Comparison of ENCODE assay signal across 9 cellular contexts in genomic region chr18:2848145-2848878, GRCh38. TPM values are rescaled to one million over a fixed set of nuclear protein-coding genes. Genes with fewer than 3 reads are reported as not detected.
A peak's percentile ranks its signal among the peaks of the same experiment; 100 is the strongest.
DNase-seq lines count a peak whose midpoint lies in the region; ATAC-seq and TF ChIP-seq lines count a peak whose summit lies in the region.
"Had no signal": no experiment of that assay in that cellular context is flagged by ENCODE, and none has a peak within 500 bp of the region (broad histone marks: within the 10 kb centered on the region; RNA-seq: fewer than 3 reads in every experiment).

No MANE protein-coding gene starts in this region.

- peaks cover 56% of the 10 kb centered on the region for H3K27me3 Mint-ChIP-seq in CD8-positive, alpha-beta T cell (ENCODE audit: low read depth)

- no peak for TF ChIP-seq CTCF in CD8-positive, alpha-beta T cell (IDR thresholded peaks at IDR 0.05)
- no peak for TF ChIP-seq CTCF in fibroblast of lung (conservative IDR thresholded peaks at IDR 0.05 in 1 of 2, IDR thresholded peaks at IDR 0.05 in 1 of 2; ENCODE audit: low read depth in 1 of 2, low read length in 2 of 2)

- no peak overlapping the region for H3K27ac Mint-ChIP-seq in CD8-positive, alpha-beta T cell

- H2AFZ ChIP-seq in fibroblast of lung (ENCODE audit: low read length), result no peak overlapping the region

- ATAC-seq in CD8-positive, alpha-beta T cell, result no peak
- ATAC-seq in GM21786 (IDR thresholded peaks at IDR 0.05; ENCODE audit: unreplicated experiment), result no peak
- ATAC-seq in GM18858 (IDR thresholded peaks at IDR 0.05; ENCODE audit: unreplicated experiment), result no peak
- ATAC-seq in GM18505 (IDR thresholded peaks at IDR 0.05; ENCODE audit: unreplicated experiment), result no peak
- ATAC-seq in HG03342 (IDR thresholded peaks at IDR 0.05; ENCODE audit: unreplicated experiment), result no peak

- H3K9me3 ChIP-seq in CD8-positive, alpha-beta T cell (ENCODE audit: low read length), result no peaks in the 10 kb centered on the region
- H3K9me3 ChIP-seq in NT2/D1 (ENCODE audit: insufficient read depth, low read length) (no peaks in the 10 kb centered on the region), fibroblast of lung (ENCODE audit: control insufficient read depth, insufficient read depth, low read depth, low read length) (no peaks in the 10 kb centered on the region)
- H3K9me3 ChIP-seq: MG63 had no signal

- no peaks in the 10 kb centered on the region for H3K36me3 Mint-ChIP-seq in CD8-positive, alpha-beta T cell

- POLR2A ChIA-PET in CD8-positive, alpha-beta T cell (lab: Charles Lee), result no interaction called here

- CTCF ChIA-PET in CD8-positive, alpha-beta T cell (lab: Charles Lee), result no interaction called here

- no peaks in the 10 kb centered on the region for H3K79me2 ChIP-seq in fibroblast of lung (ENCODE audit: control insufficient read depth, insufficient read depth, low read length)

- H3K4me3 Mint-ChIP-seq in CD8-positive, alpha-beta T cell, result peak overlapping the region; percentile 84

- H3K27me3 ChIP-seq in CD8-positive, alpha-beta T cell (ENCODE audit: insufficient read depth, low read length), result peaks cover 6% of the 10 kb centered on the region
- H3K27me3 ChIP-seq in NT2/D1 (ENCODE audit: insufficient read depth, insufficient read length) (no peaks in the 10 kb centered on the region), fibroblast of lung (ENCODE audit: control insufficient read depth, insufficient read depth, low read length) (peaks cover 36% of the 10 kb centered on the region)

- DNase-seq in CD8-positive, alpha-beta T cell, result no peak
- DNase-seq in NT2/D1 (ENCODE audit: low read depth, low spot score), result no peak
- DNase-seq in fibroblast of lung (ENCODE audit: low read depth in 2 of 2), result peak in 1 of 2 donors; percentile 20
- DNase-seq in pons (ENCODE audit: low spot score), result peak; percentile 91

- H3K4me2 ChIP-seq in fibroblast of lung (ENCODE audit: extremely low read depth, insufficient read depth, low read length), result peak overlapping the region; percentile 37

- peaks cover 9% of the 10 kb centered on the region for H3K4me1 ChIP-seq in CD8-positive, alpha-beta T cell (ENCODE audit: insufficient read depth, low read length)
- H3K4me1 ChIP-seq in NT2/D1 (ENCODE audit: insufficient read depth, insufficient read length) (peaks cover 2% of the 10 kb centered on the region), fibroblast of lung (ENCODE audit: control insufficient read depth, extremely low read depth, insufficient read depth, low read length) (peaks cover 4% of the 10 kb centered on the region)

- H3K9me3 Mint-ChIP-seq in CD8-positive, alpha-beta T cell, result no peaks in the 10 kb centered on the region

- H3K4me3 ChIP-seq in CD8-positive, alpha-beta T cell (ENCODE audit: low read depth, low read length), result peak overlapping the region; percentile 51
- H3K4me3 ChIP-seq in NT2/D1 (ENCODE audit: insufficient read length, low read depth), result peak overlapping the region; percentile 71
- peak overlapping the region in 3 of 4 experiments; percentile 2 to 57 (median 37) for H3K4me3 ChIP-seq in fibroblast of lung (replicated peaks in 1 of 4; ENCODE audit: control extremely low read depth in 1 of 4, insufficient read depth in 1 of 4, low read depth in 3 of 4, low read length in 4 of 4)

- TF ChIP-seq POLR2A in GM18505 (IDR thresholded peaks at IDR 0.05; ENCODE audit: borderline replicate concordance, extremely low read depth, insufficient read depth, insufficient read length), result no peak

- no peaks in the 10 kb centered on the region for H3K36me3 ChIP-seq in CD8-positive, alpha-beta T cell (ENCODE audit: insufficient read depth, low read length)
- peaks cover 41% of the 10 kb centered on the region for H3K36me3 ChIP-seq in NT2/D1 (ENCODE audit: insufficient read depth, insufficient read length, low read length)
- H3K36me3 ChIP-seq in fibroblast of lung (ENCODE audit: control insufficient read depth, insufficient read depth, low read length), result no peaks in the 10 kb centered on the region
- H3K36me3 ChIP-seq: MG63 had no signal

- H4K20me1 ChIP-seq in fibroblast of lung (ENCODE audit: control insufficient read depth, extremely low read depth, insufficient read depth, low read length), result no peaks in the 10 kb centered on the region

- H3K9ac ChIP-seq in NT2/D1 (ENCODE audit: insufficient read length, low read depth) (peak overlapping the region; percentile 54), fibroblast of lung (ENCODE audit: insufficient read depth, low read length) (no peak overlapping the region)

- intact Hi-C loops in CD8-positive, alpha-beta T cell (cut with DNase I, micrococcal nuclease), result loop anchor here in 1 of 2 experiments (5.0 kb wide), 1 partner anchor 34 kb away; no protein-coding TSS in a partner anchor

- H3K4me1 Mint-ChIP-seq in CD8-positive, alpha-beta T cell (ENCODE audit: low read depth), result peaks cover 19% of the 10 kb centered on the region

- H3K27ac ChIP-seq in CD8-positive, alpha-beta T cell (ENCODE audit: low read depth, low read length), result no peak overlapping the region
- no peak overlapping the region for H3K27ac ChIP-seq in fibroblast of lung (ENCODE audit: insufficient read depth, low read length)

RNA-seq across cellular contexts. Expression of gene EMILIN2, which starts 1.5 kb away (rescaled TPM):
- total RNA-seq in CD8-positive, alpha-beta T cell, result 1 to 10 TPM; 1.6 to 1.7 TPM
- 11.1 and 18.0 TPM in 2 replicates for total RNA-seq in fibroblast of lung
- 4.1 and 8.7 TPM in 2 replicates for polyA plus RNA-seq in fibroblast of lung
- polyA plus RNA-seq in fibroblast of lung (2012), result 6.3 and 12.1 TPM in 2 replicates
- 3.1 and 10.2 TPM in 2 replicates for polyA minus RNA-seq in fibroblast of lung (ENCODE audit: low replicate concordance)
